ENCODE assay signal across 8 cellular contexts in genomic region chr1:234478152-234478480, GRCh38. TPM values are rescaled to one million over a fixed set of nuclear protein-coding genes. Genes with fewer than 3 reads are reported as not detected.
A peak's percentile ranks its signal among the peaks of the same experiment; 100 is the strongest.
DNase-seq lines count a peak whose midpoint lies in the region; ATAC-seq and TF ChIP-seq lines count a peak whose summit lies in the region.

No MANE protein-coding gene starts in this region.

- peak overlapping the region; percentile 45 for H2BK5ac ChIP-seq in trophoblast cell (ENCODE audit: low read depth, low read length, poor library complexity)

- peak; percentile 84 to 87 for ATAC-seq in CD4-positive, CD25-positive, alpha-beta regulatory T cell (ENCODE audit: low read depth in 2 of 2)
- ATAC-seq in GM19328 (IDR thresholded peaks at IDR 0.05; ENCODE audit: unreplicated experiment) (peak; percentile 53), HG03439 (IDR thresholded peaks at IDR 0.05; ENCODE audit: unreplicated experiment) (peak; percentile 75)
- ATAC-seq in activated T-helper 17 cell treated with anti-CD3 and anti-CD28 coated beads, Interleukin-2, amount 50 U/mL, for 72 hours (replicated peaks) = peak; percentile 84

- H3K27ac ChIP-seq in CD4-positive, CD25-positive, alpha-beta regulatory T cell (ENCODE audit: insufficient read depth, low read length, poor library complexity, severe bottlenecking) = peak overlapping the region; percentile 63
- peak overlapping the region; percentile 48 for H3K27ac ChIP-seq in OCI-LY3 (ENCODE audit: low read length)
- peak overlapping the region; percentile 72 for H3K27ac ChIP-seq in trophoblast cell (ENCODE audit: low read depth, low read length)

- H4K8ac ChIP-seq in trophoblast cell (ENCODE audit: low read depth, low read length) = peak overlapping the region; percentile 91

- peak overlapping the region; percentile 88 to 96 (median 92) for H3K4me3 Mint-ChIP-seq in CD4-positive, CD25-positive, alpha-beta regulatory T cell
- H3K4me3 Mint-ChIP-seq in activated T-helper 17 cell treated with anti-CD3 and anti-CD28 coated beads, Interleukin-2, amount 50 U/mL, for 72 hours = peak overlapping the region; percentile 84

- peaks cover 12% of the 10 kb centered on the region for H3K27me3 Mint-ChIP-seq in CD4-positive, CD25-positive, alpha-beta regulatory T cell
- peaks cover 17% of the 10 kb centered on the region for H3K27me3 Mint-ChIP-seq in activated T-helper 17 cell treated with anti-CD3 and anti-CD28 coated beads, Interleukin-2, amount 50 U/mL, for 72 hours

- H3K79me2 ChIP-seq in OCI-LY3 (ENCODE audit: low read length) (0 out of 2 replicates have a peak, but pooled peaks cover 3% of the 10 kb centered on the region), trophoblast cell (ENCODE audit: control insufficient read depth, insufficient read depth, low read length, poor library complexity) (peaks cover 2% of the 10 kb centered on the region)

- no peak for TF ChIP-seq CTCF in OCI-LY3 (IDR thresholded peaks at IDR 0.05; ENCODE audit: low read depth, low read length)

- H3K27me3 ChIP-seq in CD4-positive, CD25-positive, alpha-beta regulatory T cell (ENCODE audit: control insufficient read depth, insufficient read depth, low read length) = peaks cover 4% of the 10 kb centered on the region
- peaks cover 26% of the 10 kb centered on the region for H3K27me3 ChIP-seq in OCI-LY3 (ENCODE audit: low read depth, low read length)
- no peaks in the 10 kb centered on the region for H3K27me3 ChIP-seq in trophoblast cell (ENCODE audit: insufficient read depth, low read length)

- no peak overlapping the region for H2BK12ac ChIP-seq in trophoblast cell (ENCODE audit: low read length)

- peak overlapping the region in 2 of 3 donors; percentile 90 for H3K27ac Mint-ChIP-seq in CD4-positive, CD25-positive, alpha-beta regulatory T cell
- H3K27ac Mint-ChIP-seq in activated T-helper 17 cell treated with anti-CD3 and anti-CD28 coated beads, Interleukin-2, amount 50 U/mL, for 72 hours = no peak overlapping the region

- H2AK5ac ChIP-seq in trophoblast cell (ENCODE audit: low read length) = no peak overlapping the region

- H3K9me3 Mint-ChIP-seq in CD4-positive, CD25-positive, alpha-beta regulatory T cell = no peaks in the 10 kb centered on the region
- no peaks in the 10 kb centered on the region for H3K9me3 Mint-ChIP-seq in activated T-helper 17 cell treated with anti-CD3 and anti-CD28 coated beads, Interleukin-2, amount 50 U/mL, for 72 hours

- H3K9ac ChIP-seq in OCI-LY3 (ENCODE audit: low read length) (peak overlapping the region; percentile 73), trophoblast cell (ENCODE audit: low read length) (peak overlapping the region; percentile 73)

- peak overlapping the region; percentile 79 for H3K14ac ChIP-seq in trophoblast cell (ENCODE audit: low read length)

- H3K9me3 ChIP-seq in CD4-positive, CD25-positive, alpha-beta regulatory T cell (ENCODE audit: control insufficient read depth in 2 of 2, low read length in 2 of 2) = no peaks in the 10 kb centered on the region
- H3K9me3 ChIP-seq in OCI-LY3 (ENCODE audit: insufficient read depth, low read length) = no peaks in the 10 kb centered on the region
- no peaks in the 10 kb centered on the region for H3K9me3 ChIP-seq in trophoblast cell (ENCODE audit: insufficient read depth, low read depth, low read length)

- no peak overlapping the region for H3K23ac ChIP-seq in trophoblast cell (ENCODE audit: low read length)

- DNase-seq in CD4-positive, CD25-positive, alpha-beta regulatory T cell = peak; percentile 50 to 87 (median 78)
- DNase-seq in glomerular visceral epithelial cell (ENCODE audit: extremely low spot score) = peak; percentile 64
- peak in 1 of 2 donors; percentile 77 for DNase-seq in trophoblast cell
- DNase-seq in ureter (ENCODE audit: low spot score) = peak; percentile 66

- H4K20me1 ChIP-seq in OCI-LY3 (ENCODE audit: insufficient read depth, low read length) = no peaks in the 10 kb centered on the region; the same call in 1 of the 2 replicates

- H3K4me1 ChIP-seq in CD4-positive, CD25-positive, alpha-beta regulatory T cell (ENCODE audit: control insufficient read depth, insufficient read depth, low read length, poor library complexity, severe bottlenecking) = peaks cover 11% of the 10 kb centered on the region
- peaks cover 34% of the 10 kb centered on the region for H3K4me1 ChIP-seq in OCI-LY3 (ENCODE audit: low read length)
- peaks cover 2 to 6% of the 10 kb centered on the region in 2 experiments for H3K4me1 ChIP-seq in trophoblast cell (ENCODE audit: control insufficient read depth in 1 of 2, insufficient read depth in 2 of 2, low read length in 2 of 2)

- H3K18ac ChIP-seq in trophoblast cell (ENCODE audit: low read length) = peak overlapping the region; percentile 61

- H2BK120ac ChIP-seq in trophoblast cell (ENCODE audit: insufficient read depth, low read length, poor library complexity) = peak overlapping the region; percentile 70

- peak overlapping the region; percentile 79 for H3K4me2 ChIP-seq in OCI-LY3 (ENCODE audit: low read length)
- peak overlapping the region; percentile 100 for H3K4me2 ChIP-seq in trophoblast cell (ENCODE audit: low read length)

- H4K91ac ChIP-seq in trophoblast cell (ENCODE audit: low read depth, low read length) = peak overlapping the region; percentile 81

- peak overlapping the region; percentile 81 for H3K4me3 ChIP-seq in CD4-positive, CD25-positive, alpha-beta regulatory T cell (ENCODE audit: low read depth, low read length)
- peak overlapping the region; percentile 84 for H3K4me3 ChIP-seq in OCI-LY3 (ENCODE audit: low read length)
- H3K4me3 ChIP-seq in trophoblast cell (ENCODE audit: low read depth, low read length) = peak overlapping the region; percentile 84

- WGBS in trophoblast cell (ENCODE audit: extremely low coverage, insufficient coverage, insufficient read length) = no CpG with 5 or more reads among the region's 43 CpGs

- no peaks in the 10 kb centered on the region for H3K36me3 Mint-ChIP-seq in CD4-positive, CD25-positive, alpha-beta regulatory T cell
- no peaks in the 10 kb centered on the region for H3K36me3 Mint-ChIP-seq in activated T-helper 17 cell treated with anti-CD3 and anti-CD28 coated beads, Interleukin-2, amount 50 U/mL, for 72 hours (ENCODE audit: low read depth)

- H3K4me1 Mint-ChIP-seq in CD4-positive, CD25-positive, alpha-beta regulatory T cell = peaks cover 14 to 47% (median 23%) of the 10 kb centered on the region in 4 donors
- peaks cover 16% of the 10 kb centered on the region for H3K4me1 Mint-ChIP-seq in activated T-helper 17 cell treated with anti-CD3 and anti-CD28 coated beads, Interleukin-2, amount 50 U/mL, for 72 hours

- peaks cover 5% of the 10 kb centered on the region for H3K79me1 ChIP-seq in trophoblast cell (ENCODE audit: low read length)

- H4K12ac ChIP-seq in trophoblast cell (ENCODE audit: low read depth, low read length) = peak overlapping the region; percentile 81

- no peaks in the 10 kb centered on the region for H3K36me3 ChIP-seq in CD4-positive, CD25-positive, alpha-beta regulatory T cell (ENCODE audit: control insufficient read depth, insufficient read depth, low read length)
- H3K36me3 ChIP-seq in OCI-LY3 (replicated peaks; ENCODE audit: low read depth, low read length) (no peaks in the 10 kb centered on the region), trophoblast cell (ENCODE audit: control insufficient read depth in 1 of 2, insufficient read depth in 2 of 2, low read length in 2 of 2) (no peaks in the 10 kb centered on the region)

- H3K4ac ChIP-seq in trophoblast cell (ENCODE audit: low read depth, low read length) = peak overlapping the region; percentile 34

- peak overlapping the region; percentile 72 for H2AFZ ChIP-seq in OCI-LY3 (ENCODE audit: low read depth, low read length)
- H2AFZ ChIP-seq in trophoblast cell (ENCODE audit: insufficient read depth, low read length, poor library complexity) = peak overlapping the region; percentile 86

RNA-seq across cellular contexts. Expression of gene TARBP1, which starts 0.9 kb away (rescaled TPM):
- 30.0 TPM for total RNA-seq in CD4-positive, CD25-positive, alpha-beta regulatory T cell
- polyA plus RNA-seq in CD4-positive, CD25-positive, alpha-beta regulatory T cell = 10 to 100 TPM in 1 of 4 donors, 1 to 10 TPM in 3; 6.9 to 10.4 (median 8.8) TPM
- 10 to 100 TPM; 20.7 to 22.2 TPM for total RNA-seq in activated T-helper 17 cell treated with anti-CD3 and anti-CD28 coated beads, Interleukin-2, amount 50 U/mL, for 72 hours
- polyA plus RNA-seq in trophoblast cell (2013) = 7.2 and 7.8 TPM in 2 replicates
- total RNA-seq in ureter = 59.9 TPM
